ENCODE assay signal across 1 cellular context in genomic region chr22:49960159-49960966, GRCh38.
A peak's percentile ranks its signal among the peaks of the same experiment; 100 is the strongest.
TF ChIP-seq lines count a peak whose summit lies in the region.

PIM3 (plus strand) TSS chr22:49960772; CDS start chr22:49960948, 176 bp downstream.

TF ChIP-seq in K562, 482 proteins besides CTCF, POLR2A, EP300 and RAD21 (continued from another document and continues in another):
- TF ChIP-seq KLF10 (CRISPR knock-in tag; IDR thresholded peaks at IDR 0.05): no peak
- TF ChIP-seq MTA2 (IDR thresholded peaks at IDR 0.05; ENCODE audit: low read depth): no peak
- no peak for TF ChIP-seq SAFB2 (IDR thresholded peaks at IDR 0.05; ENCODE audit: borderline replicate concordance, low read depth, low read length, severe bottlenecking)
- TF ChIP-seq GATA2 (CRISPR knock-in tag; IDR thresholded peaks at IDR 0.05): no peak
- TF ChIP-seq IFI16 (CRISPR knock-in tag; IDR thresholded peaks at IDR 0.05): no peak
- TF ChIP-seq PML (IDR thresholded peaks at IDR 0.05; ENCODE audit: low read length): no peak
- peak; percentile 78; the same call in 1 of the 2 replicates for TF ChIP-seq ESRRA (IDR thresholded peaks at IDR 0.05; ENCODE audit: borderline replicate concordance, low read depth)
- TF ChIP-seq, protein P1, sequence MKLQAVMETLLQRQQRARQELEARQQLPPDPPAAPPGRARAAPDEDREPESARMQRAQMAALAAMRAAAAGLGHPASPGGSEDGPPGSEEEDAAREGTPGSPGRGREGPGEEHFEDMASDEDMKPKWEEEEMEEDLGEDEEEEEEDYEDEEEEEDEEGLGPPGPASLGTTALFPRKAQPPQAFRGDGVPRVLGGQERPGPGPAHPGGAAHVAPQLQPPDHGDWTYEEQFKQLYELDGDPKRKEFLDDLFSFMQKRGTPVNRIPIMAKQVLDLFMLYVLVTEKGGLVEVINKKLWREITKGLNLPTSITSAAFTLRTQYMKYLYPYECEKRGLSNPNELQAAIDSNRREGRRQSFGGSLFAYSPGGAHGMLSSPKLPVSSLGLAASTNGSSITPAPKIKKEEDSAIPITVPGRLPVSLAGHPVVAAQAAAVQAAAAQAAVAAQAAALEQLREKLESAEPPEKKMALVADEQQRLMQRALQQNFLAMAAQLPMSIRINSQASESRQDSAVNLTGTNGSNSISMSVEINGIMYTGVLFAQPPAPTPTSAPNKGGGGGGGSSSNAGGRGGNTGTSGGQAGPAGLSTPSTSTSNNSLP (IDR thresholded peaks at IDR 0.05; ENCODE audit: borderline replicate concordance, low read depth, low read length): no peak
- no peak for TF ChIP-seq NFRKB (IDR thresholded peaks at IDR 0.05; ENCODE audit: low read depth)
- no peak; the same call in 1 of the 2 replicates for TF ChIP-seq CREM (IDR thresholded peaks at IDR 0.05; ENCODE audit: low read depth)
- no peak for TF ChIP-seq HNRNPK (IDR thresholded peaks at IDR 0.05; ENCODE audit: low read depth, low read length, poor library complexity, severe bottlenecking)
- peak; percentile 64 for TF ChIP-seq ZFX (CRISPR knock-in tag; IDR thresholded peaks at IDR 0.05)
- TF ChIP-seq, protein P2, sequence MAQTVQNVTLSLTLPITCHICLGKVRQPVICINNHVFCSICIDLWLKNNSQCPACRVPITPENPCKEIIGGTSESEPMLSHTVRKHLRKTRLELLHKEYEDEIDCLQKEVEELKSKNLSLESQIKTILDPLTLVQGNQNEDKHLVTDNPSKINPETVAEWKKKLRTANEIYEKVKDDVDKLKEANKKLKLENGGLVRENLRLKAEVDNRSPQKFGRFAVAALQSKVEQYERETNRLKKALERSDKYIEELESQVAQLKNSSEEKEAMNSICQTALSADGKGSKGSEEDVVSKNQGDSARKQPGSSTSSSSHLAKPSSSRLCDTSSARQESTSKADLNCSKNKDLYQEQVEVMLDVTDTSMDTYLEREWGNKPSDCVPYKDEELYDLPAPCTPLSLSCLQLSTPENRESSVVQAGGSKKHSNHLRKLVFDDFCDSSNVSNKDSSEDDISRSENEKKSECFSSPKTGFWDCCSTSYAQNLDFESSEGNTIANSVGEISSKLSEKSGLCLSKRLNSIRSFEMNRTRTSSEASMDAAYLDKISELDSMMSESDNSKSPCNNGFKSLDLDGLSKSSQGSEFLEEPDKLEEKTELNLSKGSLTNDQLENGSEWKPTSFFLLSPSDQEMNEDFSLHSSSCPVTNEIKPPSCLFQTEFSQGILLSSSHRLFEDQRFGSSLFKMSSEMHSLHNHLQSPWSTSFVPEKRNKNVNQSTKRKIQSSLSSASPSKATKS (CRISPR knock-in tag; IDR thresholded peaks at IDR 0.05): no peak
- TF ChIP-seq, protein P3, sequence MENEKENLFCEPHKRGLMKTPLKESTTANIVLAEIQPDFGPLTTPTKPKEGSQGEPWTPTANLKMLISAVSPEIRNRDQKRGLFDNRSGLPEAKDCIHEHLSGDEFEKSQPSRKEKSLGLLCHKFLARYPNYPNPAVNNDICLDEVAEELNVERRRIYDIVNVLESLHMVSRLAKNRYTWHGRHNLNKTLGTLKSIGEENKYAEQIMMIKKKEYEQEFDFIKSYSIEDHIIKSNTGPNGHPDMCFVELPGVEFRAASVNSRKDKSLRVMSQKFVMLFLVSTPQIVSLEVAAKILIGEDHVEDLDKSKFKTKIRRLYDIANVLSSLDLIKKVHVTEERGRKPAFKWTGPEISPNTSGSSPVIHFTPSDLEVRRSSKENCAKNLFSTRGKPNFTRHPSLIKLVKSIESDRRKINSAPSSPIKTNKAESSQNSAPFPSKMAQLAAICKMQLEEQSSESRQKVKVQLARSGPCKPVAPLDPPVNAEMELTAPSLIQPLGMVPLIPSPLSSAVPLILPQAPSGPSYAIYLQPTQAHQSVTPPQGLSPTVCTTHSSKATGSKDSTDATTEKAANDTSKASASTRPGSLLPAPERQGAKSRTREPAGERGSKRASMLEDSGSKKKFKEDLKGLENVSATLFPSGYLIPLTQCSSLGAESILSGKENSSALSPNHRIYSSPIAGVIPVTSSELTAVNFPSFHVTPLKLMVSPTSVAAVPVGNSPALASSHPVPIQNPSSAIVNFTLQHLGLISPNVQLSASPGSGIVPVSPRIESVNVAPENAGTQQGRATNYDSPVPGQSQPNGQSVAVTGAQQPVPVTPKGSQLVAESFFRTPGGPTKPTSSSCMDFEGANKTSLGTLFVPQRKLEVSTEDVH (IDR thresholded peaks at IDR 0.05; ENCODE audit: low read depth, partially characterized antibody): no peak
- no peak for TF ChIP-seq CUX1 (CRISPR knock-in tag; IDR thresholded peaks at IDR 0.05)
- TF ChIP-seq GABPB2 (CRISPR knock-in tag; conservative IDR thresholded peaks at IDR 0.05): no peak
- TF ChIP-seq KAT7 (CRISPR knock-in tag; IDR thresholded peaks at IDR 0.05; ENCODE audit: borderline replicate concordance): peak; percentile 6; the same call in 1 of the 2 replicates
- no peak for TF ChIP-seq DLX4 (CRISPR knock-in tag; IDR thresholded peaks at IDR 0.05)
- no peak for TF ChIP-seq ZNF121 (CRISPR knock-in tag; conservative IDR thresholded peaks at IDR 0.05)
- no peak for TF ChIP-seq NR2F6 (CRISPR knock-in tag; IDR thresholded peaks at IDR 0.05)
- no peak for TF ChIP-seq ARID1B (IDR thresholded peaks at IDR 0.05)
- TF ChIP-seq FIP1L1 (IDR thresholded peaks at IDR 0.05; ENCODE audit: low read depth, low read length, poor library complexity, severe bottlenecking): peak; percentile 59
- TF ChIP-seq PREB (CRISPR knock-in tag; IDR thresholded peaks at IDR 0.05): no peak
- TF ChIP-seq HINFP (tag; conservative IDR thresholded peaks at IDR 0.05; ENCODE audit: low read depth): no peak
- no peak for TF ChIP-seq TAF7 (tag; IDR thresholded peaks at IDR 0.05)
- no peak for TF ChIP-seq DNMT1 (IDR thresholded peaks at IDR 0.05)
- TF ChIP-seq RREB1 (CRISPR knock-in tag; IDR thresholded peaks at IDR 0.05): no peak
- no peak for TF ChIP-seq ZKSCAN8 (CRISPR knock-in tag; IDR thresholded peaks at IDR 0.05)
- TF ChIP-seq, protein P4, sequence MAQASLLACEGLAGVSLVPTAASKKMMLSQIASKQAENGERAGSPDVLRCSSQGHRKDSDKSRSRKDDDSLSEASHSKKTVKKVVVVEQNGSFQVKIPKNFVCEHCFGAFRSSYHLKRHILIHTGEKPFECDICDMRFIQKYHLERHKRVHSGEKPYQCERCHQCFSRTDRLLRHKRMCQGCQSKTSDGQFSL (CRISPR knock-in tag; IDR thresholded peaks at IDR 0.05): no peak; the same call in 1 of the 2 replicates
- TF ChIP-seq, protein P4 (tag; IDR thresholded peaks at IDR 0.05): 0 out of 4 replicates have a peak, but pooled peaks of 1 of the 2 experiments have one; percentile 37
- TF ChIP-seq HSF4 (CRISPR knock-in tag; IDR thresholded peaks at IDR 0.05; ENCODE audit: borderline replicate concordance): no peak
- no peak for TF ChIP-seq ZNF764 (CRISPR knock-in tag; IDR thresholded peaks at IDR 0.05; ENCODE audit: low read depth)
- no peak for TF ChIP-seq ATF3 (IDR thresholded peaks at IDR 0.05)
- TF ChIP-seq ATF3 (CRISPR knock-in tag; conservative IDR thresholded peaks at IDR 0.05): no peak
- no peak for TF ChIP-seq POLR3G (IDR thresholded peaks at IDR 0.05; ENCODE audit: extremely low read depth, insufficient read length, insufficient replicate concordance)
- TF ChIP-seq ZFPM2 (CRISPR knock-in tag; IDR thresholded peaks at IDR 0.05): no peak
